8 cellular contexts compared by ENCODE assay signal in genomic region chr3:100073555-100074307, GRCh38. TPM values are rescaled to one million over a fixed set of nuclear protein-coding genes. Genes with fewer than 3 reads are reported as not detected.
DNase-seq lines count a peak whose midpoint lies in the region; ATAC-seq and TF ChIP-seq lines count a peak whose summit lies in the region.

No MANE protein-coding gene starts in this region.

- H3K4me1 ChIP-seq in CD8-positive, alpha-beta memory T cell (ENCODE audit: insufficient read depth, low read length), result peaks cover 43% of the 10 kb centered on the region
- H3K4me1 ChIP-seq in heart left ventricle, result peaks cover 0 to 75% (median 52%) of the 10 kb centered on the region in 12 donors

- H3K27ac Mint-ChIP-seq in CD8-positive, alpha-beta memory T cell, result peak overlapping the region in 4 of 8 donors; percentile 2 to 48 (median 34)
- H3K27ac Mint-ChIP-seq in activated CD4-positive, alpha-beta memory T cell treated with anti-CD3 and anti-CD28 coated beads for 36 hours, result peak overlapping the region; percentile 52

- no peak for TF ChIP-seq CTCF in heart left ventricle (IDR thresholded peaks at IDR 0.05)
- no peak for TF ChIP-seq CTCF in omental fat pad (IDR thresholded peaks at IDR 0.05)

- no peaks in the 10 kb centered on the region for H3K36me3 ChIP-seq in CD8-positive, alpha-beta memory T cell (ENCODE audit: insufficient read depth, low read length)
- H3K36me3 ChIP-seq in heart left ventricle, result no peaks in the 10 kb centered on the region

- 50 to 64% (median 58%) methylated on average over 10 of the region's 10 CpGs for WGBS in heart left ventricle, 4 donors

- no peak for TF ChIP-seq POLR2A in heart left ventricle (IDR thresholded peaks at IDR 0.05)

- POLR2A ChIA-PET in CD8-positive, alpha-beta memory T cell (lab: Charles Lee), result no interaction called here
- POLR2A ChIA-PET in activated CD4-positive, alpha-beta memory T cell treated with anti-CD3 and anti-CD28 coated beads for 36 hours (lab: Charles Lee), result interaction anchor here (0.7 kb wide), 2 partner anchors 62 to 214 kb away, joined by 4 read pairs; no protein-coding TSS in a partner anchor

- H3K4me1 Mint-ChIP-seq in CD8-positive, alpha-beta memory T cell, result peaks cover 38 to 60% (median 42%) of the 10 kb centered on the region in 3 donors
- H3K4me1 Mint-ChIP-seq in activated CD4-positive, alpha-beta memory T cell treated with anti-CD3 and anti-CD28 coated beads for 36 hours (ENCODE audit: low read depth), result peaks cover 43% of the 10 kb centered on the region

- no peaks in the 10 kb centered on the region for H3K9me3 Mint-ChIP-seq in CD8-positive, alpha-beta memory T cell
- H3K9me3 Mint-ChIP-seq in activated CD4-positive, alpha-beta memory T cell treated with anti-CD3 and anti-CD28 coated beads for 36 hours, result no peaks in the 10 kb centered on the region

- peak overlapping the region; percentile 29 for H3K4me3 ChIP-seq in CD8-positive, alpha-beta memory T cell (ENCODE audit: low read length)
- peak overlapping the region in 1 of 12 donors; percentile 9 for H3K4me3 ChIP-seq in heart left ventricle
- H3K4me3 ChIP-seq in skeletal muscle cell (ENCODE audit: low read depth, low read length), result no peak overlapping the region

- intact Hi-C loops in activated CD4-positive, alpha-beta memory T cell treated with anti-CD3 and anti-CD28 coated beads for 36 hours (cut with micrococcal nuclease), result loop anchor here (2.0 kb wide), 2 partner anchors 13 to 31 kb away; no protein-coding TSS in a partner anchor
- intact Hi-C loops in heart left ventricle (cut with DNase I), result loop anchor here in 5 of 10 donors (5.0 to 10.0 kb wide), 7 partner anchors 34 to 114 kb away; no protein-coding TSS in a partner anchor

- no peaks in the 10 kb centered on the region for H3K9me3 ChIP-seq in CD8-positive, alpha-beta memory T cell (ENCODE audit: low read length)
- no peaks in the 10 kb centered on the region for H3K9me3 ChIP-seq in heart left ventricle

- peak overlapping the region in 6 of 7 donors; percentile 69 to 78 (median 76) for H3K4me3 Mint-ChIP-seq in CD8-positive, alpha-beta memory T cell
- peak overlapping the region; percentile 27 for H3K4me3 Mint-ChIP-seq in activated CD4-positive, alpha-beta memory T cell treated with anti-CD3 and anti-CD28 coated beads for 36 hours

- CTCF ChIA-PET in CD8-positive, alpha-beta memory T cell (lab: Charles Lee), result interaction anchor here (0.9 to 3.0 kb wide), 3 partner anchors 12 to 180 kb away, joined by 3 to 11 read pairs (median 6); no protein-coding TSS in a partner anchor
- CTCF ChIA-PET in activated CD4-positive, alpha-beta memory T cell treated with anti-CD3 and anti-CD28 coated beads for 36 hours (lab: Charles Lee), result interaction anchor here (0.6 to 7.3 kb wide), 3 partner anchors 182 to 529 kb away, joined by 3 to 98 read pairs (median 12); no protein-coding TSS in a partner anchor

- peaks cover 0 to 3% (median 0%) of the 10 kb centered on the region in 3 donors for H3K36me3 Mint-ChIP-seq in CD8-positive, alpha-beta memory T cell
- peaks cover 2% of the 10 kb centered on the region for H3K36me3 Mint-ChIP-seq in activated CD4-positive, alpha-beta memory T cell treated with anti-CD3 and anti-CD28 coated beads for 36 hours

- no peaks in the 10 kb centered on the region for H3K27me3 ChIP-seq in CD8-positive, alpha-beta memory T cell (ENCODE audit: insufficient read depth, low read length, poor library complexity, severe bottlenecking)
- no peaks in the 10 kb centered on the region for H3K27me3 ChIP-seq in heart left ventricle

- peak; percentile 43 for ATAC-seq in HG02759 (IDR thresholded peaks at IDR 0.05; ENCODE audit: unreplicated experiment)
- peak in 2 of 4 donors; percentile 54 to 74 for ATAC-seq in heart left ventricle
- no peak for ATAC-seq in omental fat pad (ENCODE audit: low FRiP score)

- H3K27ac ChIP-seq in CD8-positive, alpha-beta memory T cell (ENCODE audit: low read depth, low read length), result no peak overlapping the region
- peak overlapping the region; percentile 42 to 87 (median 66) for H3K27ac ChIP-seq in heart left ventricle

- DNase-seq in CD8-positive, alpha-beta memory T cell, result peak in 1 of 5 donors; percentile 25
- DNase-seq in activated CD4-positive, alpha-beta memory T cell treated with anti-CD3 and anti-CD28 coated beads for 36 hours, result peak; percentile 13
- DNase-seq in heart left ventricle (peak; percentile 50 to 72 (median 62)), skeletal muscle cell (ENCODE audit: low read depth) (peak; percentile 84), NCI-H69 (lab: John Stamatoyannopoulos, UW) (no peak), omental fat pad (ENCODE audit: low spot score) (no peak), NCI-H2081 treated with DMSO at 0.1 percent for 48 hours (lab: John Stamatoyannopoulos, UW) (no peak)

- no peaks in the 10 kb centered on the region for H3K27me3 Mint-ChIP-seq in CD8-positive, alpha-beta memory T cell
- H3K27me3 Mint-ChIP-seq in activated CD4-positive, alpha-beta memory T cell treated with anti-CD3 and anti-CD28 coated beads for 36 hours, result no peaks in the 10 kb centered on the region

RNA-seq across cellular contexts. Expression of gene FILIP1L, which starts 40.6 kb away (rescaled TPM):
- total RNA-seq in CD8-positive, alpha-beta memory T cell, result under 1 TPM; 0.20 to 0.27 TPM
- 0.12 TPM for polyA plus RNA-seq in CD8-positive, alpha-beta memory T cell
- under 1 TPM; 0.10 to 0.17 TPM for total RNA-seq in activated CD4-positive, alpha-beta memory T cell treated with anti-CD3 and anti-CD28 coated beads for 36 hours
- total RNA-seq in heart left ventricle (100 to 1,000 TPM in 1 of 9 donors, 10 to 100 TPM in 8; 47.0 to 120 (median 77.4) TPM), omental fat pad (10 to 100 TPM; 31.3 to 64.0 (median 46.5) TPM)
- 10 to 100 TPM; 18.2 to 77.3 TPM for polyA plus RNA-seq in heart left ventricle

Comparison
In these comparisons a context has a peak if more than half of its experiments do, and no peak if none do; other contexts are left out.
1. DNase-seq: peak in activated CD4-positive, alpha-beta memory T cell treated with anti-CD3 and anti-CD28 coated beads for 36 hours (single experiment), heart left ventricle (5 of 5) and skeletal muscle cell (single experiment); none in NCI-H69 (single experiment), omental fat pad (single experiment) and NCI-H2081 treated with DMSO at 0.1 percent for 48 hours (single experiment).
2. RNA of gene FILIP1L, which starts 40.6 kb away (total RNA-seq): 47.0 to 120 TPM in heart left ventricle and 31.3 to 64.0 TPM in omental fat pad; 0.20 to 0.27 TPM in CD8-positive, alpha-beta memory T cell and 0.10 to 0.17 TPM in activated CD4-positive, alpha-beta memory T cell treated with anti-CD3 and anti-CD28 coated beads for 36 hours; every median in the first group is over 10 times any median in the second.